In genomic region chr12:80917651-80918050, GRCh38 we compare ENCODE assay signal across 27 cellular contexts. TPM values are rescaled to one million over a fixed set of nuclear protein-coding genes. Genes with fewer than 3 reads are reported as not detected.
"Had no signal": no experiment of that assay in that cellular context is flagged by ENCODE, and none has a peak within 500 bp of the region (broad histone marks: within the 10 kb centered on the region; RNA-seq: fewer than 3 reads in every experiment).

No MANE protein-coding gene starts in this region.

- H2AFZ ChIP-seq: neural progenitor cell had no signal

- H3K9ac ChIP-seq: neural progenitor cell had no signal

- H3K4me2 ChIP-seq: neural progenitor cell had no signal

- H3K4me3 Mint-ChIP-seq: immature natural killer cell; naive thymus-derived CD8-positive, alpha-beta T cell; nephron; neural progenitor cell; stimulated activated naive B cell treated with anti-CD40 and anti-IgM and Interleukin-4, amounts not matched to agents 10 μg/mL and 1 μg/mL and 100 μg/mL, for 72 hours had no signal

- H3K4me1 Mint-ChIP-seq: immature natural killer cell; naive thymus-derived CD8-positive, alpha-beta T cell; nephron; neural progenitor cell; stimulated activated naive B cell treated with anti-CD40 and anti-IgM and Interleukin-4, amounts not matched to agents 10 μg/mL and 1 μg/mL and 100 μg/mL, for 72 hours had no signal

- H3K4me3 ChIP-seq: lower lobe of right lung, neural progenitor cell, ovary, right atrium auricular region, skin epidermis, stomach, testis, thyroid gland, transverse colon, upper lobe of left lung, vagina had no signal

- H3K36me3 Mint-ChIP-seq: immature natural killer cell; naive thymus-derived CD8-positive, alpha-beta T cell; neural progenitor cell; stimulated activated naive B cell treated with anti-CD40 and anti-IgM and Interleukin-4, amounts not matched to agents 10 μg/mL and 1 μg/mL and 100 μg/mL, for 72 hours had no signal

- H3K4me1 ChIP-seq: lower lobe of right lung, neural progenitor cell, right atrium auricular region, stomach, testis, thyroid gland, transverse colon, upper lobe of left lung, vagina had no signal

- ATAC-seq: left ventricle myocardium superior; lower lobe of right lung; naive thymus-derived CD8-positive, alpha-beta T cell; sciatic nerve; stimulated activated naive B cell treated with anti-CD40 and anti-IgM and Interleukin-4, amounts not matched to agents 10 μg/mL and 1 μg/mL and 100 μg/mL, for 72 hours; stimulated activated naive CD8-positive, alpha-beta T cell treated with anti-CD3 and anti-CD28 coated beads, Interleukin-15, Interleukin-2, amounts not matched to agents 100 U/mL and 50 U/mL, for 24 hours had no signal

- H3K36me3 ChIP-seq: lower lobe of right lung, neural progenitor cell, ovary, right atrium auricular region, stomach, thyroid gland, transverse colon, upper lobe of left lung, vagina had no signal

- H3K9me3 Mint-ChIP-seq: nephron, neural progenitor cell had no signal

- H3K27ac Mint-ChIP-seq: immature natural killer cell; naive thymus-derived CD8-positive, alpha-beta T cell; nephron; neural progenitor cell; stimulated activated naive B cell treated with anti-CD40 and anti-IgM and Interleukin-4, amounts not matched to agents 10 μg/mL and 1 μg/mL and 100 μg/mL, for 72 hours had no signal

- FAIRE-seq: islet of Langerhans had no signal

- H3K9me3 ChIP-seq: lower lobe of right lung, ovary, right atrium auricular region, stomach, testis, thyroid gland, transverse colon, upper lobe of left lung, vagina had no signal

- DNase-seq: hypothalamus; immature natural killer cell; left ventricle myocardium superior; lower lobe of right lung; mammary epithelial cell; mesenchymal stem cell; naive thymus-derived CD8-positive, alpha-beta T cell; ovary; stimulated activated CD4-positive, alpha-beta T cell treated with anti-CD3 and anti-CD28 coated beads, Interleukin-12 subunit alpha, Interleukin-12 subunit beta, amount 100 ng/mL, for 4 hours; stimulated activated CD4-positive, alpha-beta T cell treated with anti-CD3 and anti-CD28 coated beads, Interleukin-15, amount 100 ng/mL, for 24 hours; stimulated activated CD4-positive, alpha-beta T cell treated with anti-CD3 and anti-CD28 coated beads, Interleukin-2, amount 100 ng/mL, for 24 hours; stimulated activated CD4-positive, alpha-beta T cell treated with anti-CD3 and anti-CD28 coated beads, Interleukin-4, amount 100 ng/mL, for 1 hour; stimulated activated naive B cell treated with anti-CD40 and anti-IgM and Interleukin-4, amounts not matched to agents 10 μg/mL and 1 μg/mL and 100 μg/mL, for 72 hours; stimulated activated naive CD8-positive, alpha-beta T cell treated with anti-CD3 and anti-CD28 coated beads, Interleukin-15, Interleukin-2, amounts not matched to agents 100 U/mL and 50 U/mL, for 24 hours; stomach; testis; thyroid gland; transverse colon; upper lobe of left lung had no signal

- H3K27me3 Mint-ChIP-seq: naive thymus-derived CD8-positive, alpha-beta T cell; progenitor cell of endocrine pancreas; stimulated activated naive B cell treated with anti-CD40 and anti-IgM and Interleukin-4, amounts not matched to agents 10 μg/mL and 1 μg/mL and 100 μg/mL, for 72 hours had no signal

- H3K27ac ChIP-seq: lower lobe of right lung, neural progenitor cell, ovary, right atrium auricular region, skin epidermis, stomach, testis, thyroid gland, transverse colon, upper lobe of left lung, vagina had no signal

- H3K27me3 ChIP-seq: neural progenitor cell, ovary, right atrium auricular region, stomach, testis, thyroid gland, transverse colon, upper lobe of left lung, vagina had no signal

RNA-seq across cellular contexts. Expression of gene LIN7A, which starts 20.1 kb away (rescaled TPM):
- total RNA-seq: naive thymus-derived CD8-positive, alpha-beta T cell had no signal
- polyA plus RNA-seq: mammary epithelial cell; naive thymus-derived CD8-positive, alpha-beta T cell had no signal
